8 cellular contexts compared by ENCODE assay signal in genomic region chr12:75390156-75390898, GRCh38. TPM values are rescaled to one million over a fixed set of nuclear protein-coding genes. Genes with fewer than 3 reads are reported as not detected.
DNase-seq lines count a peak whose midpoint lies in the region; ATAC-seq and TF ChIP-seq lines count a peak whose summit lies in the region.

No MANE protein-coding gene starts in this region.

- peak overlapping the region; percentile 90 for H3K4me3 Mint-ChIP-seq in central memory CD8-positive, alpha-beta T cell
- H3K4me3 Mint-ChIP-seq in naive thymus-derived CD4-positive, alpha-beta T cell = peak overlapping the region; percentile 87 to 98 (median 94)

- H3K27ac ChIP-seq in naive thymus-derived CD4-positive, alpha-beta T cell (ENCODE audit: low read depth, low read length) = peak overlapping the region; percentile 79

- CTCF ChIA-PET in naive thymus-derived CD4-positive, alpha-beta T cell (lab: Charles Lee) = interaction anchor here (0.9 to 2.4 kb wide), 6 partner anchors 90 to 136 kb away, joined by 3 to 14 read pairs (median 6); partner anchors contain the start of gene GLIPR1

- H3K27ac Mint-ChIP-seq in central memory CD8-positive, alpha-beta T cell (ENCODE audit: low read depth) = peak overlapping the region; percentile 94
- peak overlapping the region; percentile 93 to 99 (median 98) for H3K27ac Mint-ChIP-seq in naive thymus-derived CD4-positive, alpha-beta T cell

- peak overlapping the region; percentile 82 for H3K4me3 ChIP-seq in GM12864 (ENCODE audit: low read depth, low read length)
- peak overlapping the region; percentile 67 for H3K4me3 ChIP-seq in naive thymus-derived CD4-positive, alpha-beta T cell (ENCODE audit: low read length)

- peaks cover 11 to 19% of the 10 kb centered on the region in 2 donors for H3K4me1 ChIP-seq in naive thymus-derived CD4-positive, alpha-beta T cell (ENCODE audit: control insufficient read depth in 2 of 2, insufficient read depth in 2 of 2, low read length in 2 of 2)

- H3K27me3 ChIP-seq in naive thymus-derived CD4-positive, alpha-beta T cell (ENCODE audit: control insufficient read depth in 2 of 2, insufficient read depth in 2 of 2, low read length in 2 of 2) = no peaks in the 10 kb centered on the region

- H3K36me3 ChIP-seq in naive thymus-derived CD4-positive, alpha-beta T cell (ENCODE audit: control insufficient read depth in 2 of 3, insufficient read depth in 3 of 3, low read length in 3 of 3) = no peaks in the 10 kb centered on the region

- DNase-seq in GM12864 (ENCODE audit: low read depth) = no peak
- DNase-seq in central memory CD8-positive, alpha-beta T cell (ENCODE audit: low spot score in 2 of 2) = no peak
- no peak for DNase-seq in naive thymus-derived CD4-positive, alpha-beta T cell
- no peak for DNase-seq in GOT3 (lab: John Stamatoyannopoulos, UW)
- no peak for DNase-seq in NCI-H748 treated with DMSO at 0.1 percent for 48 hours (lab: John Stamatoyannopoulos, UW)
- no peak for DNase-seq in COLO829 (ENCODE audit: low spot score)

- H3K27me3 Mint-ChIP-seq in central memory CD8-positive, alpha-beta T cell = no peaks in the 10 kb centered on the region
- H3K27me3 Mint-ChIP-seq in naive thymus-derived CD4-positive, alpha-beta T cell = no peaks in the 10 kb centered on the region

- no peaks in the 10 kb centered on the region for H3K9me3 Mint-ChIP-seq in central memory CD8-positive, alpha-beta T cell
- H3K9me3 Mint-ChIP-seq in naive thymus-derived CD4-positive, alpha-beta T cell = peaks cover 0 to 7% (median 0%) of the 10 kb centered on the region in 11 donors

- POLR2A ChIA-PET in naive thymus-derived CD4-positive, alpha-beta T cell (lab: Charles Lee) = interaction anchor here (1.0 to 2.2 kb wide), 9 partner anchors 88 to 1169 kb away, joined by 3 to 31 read pairs (median 6); partner anchors contain the start of genes GLIPR1, KRR1, OSBPL8 and PHLDA1

- ATAC-seq in HG03378 (IDR thresholded peaks at IDR 0.05; ENCODE audit: unreplicated experiment) (peak; percentile 4), GM18498 (IDR thresholded peaks at IDR 0.05; ENCODE audit: unreplicated experiment) (no peak)
- ATAC-seq in central memory CD8-positive, alpha-beta T cell (replicated peaks; ENCODE audit: extremely low read depth, poor library complexity, severe bottlenecking) = no peak
- no peak for ATAC-seq in naive thymus-derived CD4-positive, alpha-beta T cell

- no peak for TF ChIP-seq CTCF in GM12864 (IDR thresholded peaks at IDR 0.05; ENCODE audit: low read depth, low read length, missing control alignments)

- intact Hi-C loops in naive thymus-derived CD4-positive, alpha-beta T cell (cut with micrococcal nuclease) = loop anchor here (1.0 to 10.0 kb wide), 9 partner anchors 324 to 1374 kb away; partner anchors contain the start of genes ATXN7L3B (in 1 of the 2), BBS10 (in 1 of the 2), NAP1L1 (in 1 of the 2) and OSBPL8 (in 1 of the 2)

- peaks cover 38% of the 10 kb centered on the region for H3K4me1 Mint-ChIP-seq in central memory CD8-positive, alpha-beta T cell
- peaks cover 22 to 54% (median 38%) of the 10 kb centered on the region in 7 donors for H3K4me1 Mint-ChIP-seq in naive thymus-derived CD4-positive, alpha-beta T cell

- H3K9me3 ChIP-seq in naive thymus-derived CD4-positive, alpha-beta T cell (ENCODE audit: control insufficient read depth in 2 of 3, low read length in 3 of 3) = no peaks in the 10 kb centered on the region

- H3K36me3 Mint-ChIP-seq in central memory CD8-positive, alpha-beta T cell (ENCODE audit: insufficient read depth) = peaks cover 16% of the 10 kb centered on the region
- peaks cover 0 to 6% (median 0%) of the 10 kb centered on the region in 5 donors for H3K36me3 Mint-ChIP-seq in naive thymus-derived CD4-positive, alpha-beta T cell

RNA-seq across cellular contexts. Expression of gene GLIPR1L2, which starts 0.6 kb away (rescaled TPM):
- 1 to 10 TPM in 2 of 5 experiments, under 1 TPM in 3; 0.22 to 2.3 (median 0.38) TPM for total RNA-seq in naive thymus-derived CD4-positive, alpha-beta T cell
- polyA plus RNA-seq in naive thymus-derived CD4-positive, alpha-beta T cell = 1 to 10 TPM; 1.3 to 1.8 TPM

RNA-seq across cellular contexts. Expression of gene GLIPR1L1, which starts 55.9 kb away (rescaled TPM):
- not detected for total RNA-seq in naive thymus-derived CD4-positive, alpha-beta T cell
- not detected for polyA plus RNA-seq in naive thymus-derived CD4-positive, alpha-beta T cell
